In the genomic region with DNA sequence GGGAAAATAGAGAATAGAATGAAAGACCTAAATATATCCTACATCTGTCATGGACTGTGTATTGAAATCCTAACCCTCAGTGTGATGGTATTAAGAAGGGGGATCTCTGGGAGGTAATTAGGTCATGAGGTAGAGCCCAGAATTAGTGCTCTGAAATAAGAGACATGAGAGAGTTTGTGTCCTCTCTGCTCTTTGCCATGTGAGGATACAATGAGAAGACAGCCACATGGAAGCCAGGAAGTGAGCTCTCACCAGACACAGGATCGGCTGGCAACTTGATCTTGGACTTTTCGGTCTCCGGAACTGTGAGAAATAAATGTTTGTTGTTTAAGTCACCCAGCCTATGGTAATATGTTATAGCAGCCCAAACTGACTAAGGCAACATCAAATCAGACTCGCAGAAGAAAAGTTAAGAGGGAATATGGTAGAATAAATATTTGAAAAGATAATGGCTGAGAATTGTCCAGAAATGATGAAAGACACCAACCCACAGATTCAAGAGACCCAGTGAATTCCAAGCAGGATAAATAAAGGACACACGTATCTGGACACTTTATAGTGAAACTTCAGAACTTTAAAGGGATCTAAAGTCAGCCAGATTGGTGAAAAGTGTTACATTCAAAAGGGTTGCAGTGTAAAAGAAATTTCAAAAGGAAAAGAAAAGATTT, we compare ENCODE assay signal across 22 cellular contexts. TPM values are rescaled to one million over a fixed set of nuclear protein-coding genes. Genes with fewer than 3 reads are reported as not detected.
DNase-seq lines count a peak whose midpoint lies in the region; ATAC-seq and TF ChIP-seq lines count a peak whose summit lies in the region.
"Had no signal": no experiment of that assay in that cellular context is flagged by ENCODE, and none has a peak within 500 bp of the region (broad histone marks: within the 10 kb centered on the region; RNA-seq: fewer than 3 reads in every experiment).

No MANE protein-coding gene starts in this region.

- DNase-seq in activated CD8-positive, alpha-beta T cell treated with anti-CD3 and anti-CD28 coated beads, Interleukin-2, amount 10 ng/mL, durations not matched to agents 7 days and 5 days = peak; percentile 13
- DNase-seq in activated CD8-positive, alpha-beta T cell treated with anti-CD3 and anti-CD28 coated beads for 36 hours = no peak
- peak; percentile 68 for DNase-seq in myocyte (ENCODE audit: low read depth)
- DNase-seq in gastrocnemius medialis = peak; percentile 68 to 73
- no peak for DNase-seq in CD1c-positive myeloid dendritic cell (ENCODE audit: extremely low spot score)
- DNase-seq: CD4-positive, alpha-beta T cell; CD8-positive, alpha-beta memory T cell; DMS 273 treated with DMSO at 0.1 percent for 48 hours; DMS79; EL; GDM1; GM23248; H7; HCEC 1CT; HFFc6 had no signal

- no peak overlapping the region for H3K27ac Mint-ChIP-seq in activated CD8-positive, alpha-beta T cell treated with anti-CD3 and anti-CD28 coated beads, Interleukin-2, amount 10 ng/mL, durations not matched to agents 7 days and 5 days
- no peak overlapping the region for H3K27ac Mint-ChIP-seq in activated CD8-positive, alpha-beta T cell treated with anti-CD3 and anti-CD28 coated beads for 36 hours
- H3K27ac Mint-ChIP-seq: B cell; CD4-positive, alpha-beta T cell; CD8-positive, alpha-beta memory T cell; HFFc6 had no signal

- H3K4me3 Mint-ChIP-seq in activated CD8-positive, alpha-beta T cell treated with anti-CD3 and anti-CD28 coated beads, Interleukin-2, amount 10 ng/mL, durations not matched to agents 7 days and 5 days = no peak overlapping the region
- H3K4me3 Mint-ChIP-seq in activated CD8-positive, alpha-beta T cell treated with anti-CD3 and anti-CD28 coated beads for 36 hours = no peak overlapping the region
- H3K4me3 Mint-ChIP-seq: B cell; CD4-positive, alpha-beta T cell; CD8-positive, alpha-beta memory T cell; HFFc6 had no signal

- H3K4me1 Mint-ChIP-seq in activated CD8-positive, alpha-beta T cell treated with anti-CD3 and anti-CD28 coated beads, Interleukin-2, amount 10 ng/mL, durations not matched to agents 7 days and 5 days (ENCODE audit: low read depth) = no peaks in the 10 kb centered on the region
- H3K4me1 Mint-ChIP-seq in activated CD8-positive, alpha-beta T cell treated with anti-CD3 and anti-CD28 coated beads for 36 hours (ENCODE audit: low read depth) = no peaks in the 10 kb centered on the region
- H3K4me1 Mint-ChIP-seq: B cell; CD8-positive, alpha-beta memory T cell had no signal

- peaks cover 32 to 44% of the 10 kb centered on the region in 2 donors for H3K4me1 ChIP-seq in gastrocnemius medialis
- H3K4me1 ChIP-seq: BLaER1 had no signal

- H3K36me3 Mint-ChIP-seq in activated CD8-positive, alpha-beta T cell treated with anti-CD3 and anti-CD28 coated beads, Interleukin-2, amount 10 ng/mL, durations not matched to agents 7 days and 5 days (ENCODE audit: low read depth) = no peaks in the 10 kb centered on the region
- H3K36me3 Mint-ChIP-seq in activated CD8-positive, alpha-beta T cell treated with anti-CD3 and anti-CD28 coated beads for 36 hours (ENCODE audit: low read depth) = no peaks in the 10 kb centered on the region

- no peaks in the 10 kb centered on the region for H3K9me3 Mint-ChIP-seq in activated CD8-positive, alpha-beta T cell treated with anti-CD3 and anti-CD28 coated beads, Interleukin-2, amount 10 ng/mL, durations not matched to agents 7 days and 5 days (ENCODE audit: insufficient read depth)
- peaks cover under 1% of the 10 kb centered on the region for H3K9me3 Mint-ChIP-seq in activated CD8-positive, alpha-beta T cell treated with anti-CD3 and anti-CD28 coated beads for 36 hours
- H3K9me3 Mint-ChIP-seq: CD4-positive, alpha-beta T cell; HFFc6 had no signal

- ATAC-seq in activated CD8-positive, alpha-beta T cell treated with anti-CD3 and anti-CD28 coated beads, Interleukin-2, amount 10 ng/mL, durations not matched to agents 7 days and 5 days = no peak
- ATAC-seq in activated CD8-positive, alpha-beta T cell treated with anti-CD3 and anti-CD28 coated beads for 36 hours = no peak
- ATAC-seq in gastrocnemius medialis (peak; percentile 97 to 98), HG02678 (IDR thresholded peaks at IDR 0.05; ENCODE audit: unreplicated experiment) (no peak), HG03175 (IDR thresholded peaks at IDR 0.05; ENCODE audit: unreplicated experiment) (no peak)
- ATAC-seq: GM12878 had no signal

- H3K9me3 ChIP-seq in gastrocnemius medialis = no peaks in the 10 kb centered on the region
- H3K9me3 ChIP-seq: BLaER1 had no signal

- H3K27me3 Mint-ChIP-seq in activated CD8-positive, alpha-beta T cell treated with anti-CD3 and anti-CD28 coated beads, Interleukin-2, amount 10 ng/mL, durations not matched to agents 7 days and 5 days (ENCODE audit: low read depth) = peaks cover 21% of the 10 kb centered on the region
- H3K27me3 Mint-ChIP-seq in activated CD8-positive, alpha-beta T cell treated with anti-CD3 and anti-CD28 coated beads for 36 hours = peaks cover 10% of the 10 kb centered on the region

- CTCF ChIA-PET in activated CD8-positive, alpha-beta T cell treated with anti-CD3 and anti-CD28 coated beads, Interleukin-2, amount 10 ng/mL, durations not matched to agents 7 days and 5 days (lab: Charles Lee) = interaction anchor here (0.8 to 1.0 kb wide), 2 partner anchors 11 to 89 kb away, joined by 3 to 4 read pairs; no protein-coding TSS in a partner anchor
- CTCF ChIA-PET in activated CD8-positive, alpha-beta T cell treated with anti-CD3 and anti-CD28 coated beads for 36 hours (lab: Charles Lee) = no interaction called here

- in situ Hi-C loops in gastrocnemius medialis (cut with MboI; ENCODE audit: low sequenced_read_pairs in 4 of 4) = loop anchor here in 1 of 4 donors (10.0 kb wide), 1 partner anchor 210 kb away; no protein-coding TSS in a partner anchor

- peak overlapping the region; percentile 83 to 91 (median 88) for H3K27ac ChIP-seq in gastrocnemius medialis
- H3K27ac ChIP-seq: 22Rv1, BLaER1, C4-2B, GM23248 had no signal

- no peaks in the 10 kb centered on the region for H3K27me3 ChIP-seq in gastrocnemius medialis
- H3K27me3 ChIP-seq: BLaER1 had no signal

- H3K36me3 ChIP-seq in gastrocnemius medialis = no peaks in the 10 kb centered on the region
- H3K36me3 ChIP-seq: BLaER1 had no signal

- no peak for TF ChIP-seq CTCF in activated CD8-positive, alpha-beta T cell treated with anti-CD3 and anti-CD28 coated beads for 36 hours (IDR thresholded peaks at IDR 0.05)
- TF ChIP-seq CTCF in gastrocnemius medialis (IDR thresholded peaks at IDR 0.05 in 4 of 5, conservative IDR thresholded peaks at IDR 0.05 in 1 of 5) = no peak

- peak overlapping the region; percentile 42 to 48 (median 44) for H3K4me3 ChIP-seq in gastrocnemius medialis
- H3K4me3 ChIP-seq: BLaER1, GM12878, GM23248 had no signal

- POLR2A ChIA-PET in activated CD8-positive, alpha-beta T cell treated with anti-CD3 and anti-CD28 coated beads, Interleukin-2, amount 10 ng/mL, durations not matched to agents 7 days and 5 days (lab: Charles Lee) = no interaction called here
- POLR2A ChIA-PET in activated CD8-positive, alpha-beta T cell treated with anti-CD3 and anti-CD28 coated beads for 36 hours (lab: Charles Lee) = no interaction called here

- intact Hi-C loops in activated CD8-positive, alpha-beta T cell treated with anti-CD3 and anti-CD28 coated beads for 36 hours (cut with micrococcal nuclease) = no loop called here
- intact Hi-C loops in gastrocnemius medialis (cut with DNase I; ENCODE audit: low total_unique reads) = loop anchor here (1.0 to 5.0 kb wide), 2 partner anchors 51 to 87 kb away; partner anchors contain the start of gene SLC36A2

- peak; percentile 40 to 74 for TF ChIP-seq POLR2A in gastrocnemius medialis (IDR thresholded peaks at IDR 0.05)

RNA-seq across cellular contexts. Expression of gene SLC36A1, which starts 12.7 kb away (rescaled TPM):
- total RNA-seq in activated CD8-positive, alpha-beta T cell treated with anti-CD3 and anti-CD28 coated beads, Interleukin-2, amount 10 ng/mL, durations not matched to agents 7 days and 5 days = 1 to 10 TPM; 6.6 to 7.7 TPM
- total RNA-seq in activated CD8-positive, alpha-beta T cell treated with anti-CD3 and anti-CD28 coated beads for 36 hours = 1 to 10 TPM; 3.5 to 3.7 TPM
- total RNA-seq in myocyte = 11.8 and 15.0 TPM in 2 replicates
- polyA plus RNA-seq in myocyte (2012) = 18.3 TPM
- total RNA-seq in gastrocnemius medialis = 10 to 100 TPM in 2 of 4 donors, 1 to 10 TPM in 2; 4.6 to 14.7 (median 8.5) TPM

Comparison
In these comparisons a context has a peak if more than half of its experiments do, and no peak if none do; other contexts are left out.
1. DNase-seq: peak in activated CD8-positive, alpha-beta T cell treated with anti-CD3 and anti-CD28 coated beads, Interleukin-2, amount 10 ng/mL, durations not matched to agents 7 days and 5 days (single experiment), myocyte (single experiment) and gastrocnemius medialis (2 of 2); none in activated CD8-positive, alpha-beta T cell treated with anti-CD3 and anti-CD28 coated beads for 36 hours (single experiment) and CD1c-positive myeloid dendritic cell (single experiment).
2. ATAC-seq: peak in gastrocnemius medialis (2 of 2); none in activated CD8-positive, alpha-beta T cell treated with anti-CD3 and anti-CD28 coated beads, Interleukin-2, amount 10 ng/mL, durations not matched to agents 7 days and 5 days (single experiment), activated CD8-positive, alpha-beta T cell treated with anti-CD3 and anti-CD28 coated beads for 36 hours (single experiment), HG02678 (single experiment) and HG03175 (single experiment).